10 cellular contexts compared by ENCODE assay signal in genomic region chr15:90915216-90915807, GRCh38. TPM values are rescaled to one million over a fixed set of nuclear protein-coding genes. Genes with fewer than 3 reads are reported as not detected.
DNase-seq lines count a peak whose midpoint lies in the region; ATAC-seq, FAIRE-seq and TF ChIP-seq lines count a peak whose summit lies in the region.
"Had no signal": no experiment of that assay in that cellular context is flagged by ENCODE, and none has a peak within 500 bp of the region (broad histone marks: within the 10 kb centered on the region; RNA-seq: fewer than 3 reads in every experiment).

No MANE protein-coding gene starts in this region.

- H3K9me3 Mint-ChIP-seq in neural progenitor cell (no peaks in the 10 kb centered on the region), type B pancreatic cell (no peaks in the 10 kb centered on the region)

- RAD21 ChIA-PET in GM12878 (lab: Charles Lee; ENCODE audit: unreplicated experiment), result no interaction called here

- H3K9me3 ChIP-seq in GM12878 (replicated peaks; ENCODE audit: control insufficient read depth, insufficient read depth, low read length) (no peaks in the 10 kb centered on the region), neural progenitor cell (ENCODE audit: low read depth) (no peaks in the 10 kb centered on the region)

- peaks cover 2% of the 10 kb centered on the region for H3K27me3 Mint-ChIP-seq in neural progenitor cell (ENCODE audit: insufficient read depth, low read depth)
- no peaks in the 10 kb centered on the region for H3K27me3 Mint-ChIP-seq in type B pancreatic cell

- SMC1A ChIA-PET in GM12878 (lab: Charles Lee; ENCODE audit: uncharacterized antibody, unreplicated experiment), result interaction anchor here (1.8 kb wide), 1 partner anchor 11 kb away, joined by 4 read pairs; no protein-coding TSS in a partner anchor

- H3K27me3 ChIP-seq in HL-60 (ENCODE audit: insufficient read depth, poor library complexity, severe bottlenecking) (no peaks in the 10 kb centered on the region), GM12878 (replicated peaks in 1 of 2; ENCODE audit: control insufficient read depth in 2 of 2, insufficient read depth in 2 of 2, low read length in 1 of 2) (no peaks in the 10 kb centered on the region), neural progenitor cell (no peaks in the 10 kb centered on the region)

- DNase-seq in HL-60 (ENCODE audit: low read depth in 1 of 2, low spot score in 1 of 2) (peak in 1 of 2 experiments; percentile 39), GM12878 (ENCODE audit: low read depth, low spot score) (no peak), neural progenitor cell (ENCODE audit: low spot score) (no peak), DMS153 treated with DMSO at 0.1 percent for 48 hours (lab: John Stamatoyannopoulos, UW; ENCODE audit: unreplicated experiment) (no peak), type B pancreatic cell (ENCODE audit: extremely low spot score, unreplicated experiment) (no peak)
- DNase-seq: NCI-H526, small intestine, SW 1271 had no signal

- POLR2A ChIA-PET in GM12878 (lab: Charles Lee), result interaction anchor here (0.6 kb wide), 1 partner anchor 12 kb away, joined by 5 read pairs; no protein-coding TSS in a partner anchor

- in situ Hi-C loops in GM12878 (cut with MboI), result no loop called here

- no peak for FAIRE-seq in GM12878 (lab: Jason Lieb, UNC)
- FAIRE-seq: D721Med, small intestine had no signal

- TF ChIP-seq CTCF in HL-60 (IDR thresholded peaks at IDR 0.05; ENCODE audit: insufficient read depth, low read length) (no peak), GM12878 (IDR thresholded peaks at IDR 0.05 in 2 of 3, conservative IDR thresholded peaks at IDR 0.05 in 1 of 3; ENCODE audit: control insufficient read depth in 2 of 3, extremely low read depth in 1 of 3, insufficient read depth in 1 of 3, low read depth in 3 of 3, low read length in 3 of 3) (no peak), neural progenitor cell (IDR thresholded peaks at IDR 0.05) (no peak), type B pancreatic cell (conservative IDR thresholded peaks at IDR 0.05) (no peak)

- ATAC-seq in GM12878, result no peak
- no peak for ATAC-seq in HG03196 (IDR thresholded peaks at IDR 0.05; ENCODE audit: unreplicated experiment)

- H3K36me3 Mint-ChIP-seq in neural progenitor cell (peaks cover 26% of the 10 kb centered on the region), type B pancreatic cell (peaks cover 12% of the 10 kb centered on the region)

- H3K79me2 ChIP-seq in GM12878 (ENCODE audit: control insufficient read depth, insufficient read depth, low read length) (no peaks in the 10 kb centered on the region), neural progenitor cell (ENCODE audit: low read depth) (no peaks in the 10 kb centered on the region)

- H3K4me1 Mint-ChIP-seq in neural progenitor cell (no peaks in the 10 kb centered on the region), type B pancreatic cell (ENCODE audit: unreplicated experiment) (no peaks in the 10 kb centered on the region)

- H3K9ac ChIP-seq in GM12878 (ENCODE audit: control insufficient read depth, insufficient read depth, low read length), result no peak overlapping the region
- H3K9ac ChIP-seq in neural progenitor cell, result no peak overlapping the region

- H3K4me3 Mint-ChIP-seq in neural progenitor cell (peak overlapping the region; percentile 15), type B pancreatic cell (no peak overlapping the region)

- CTCF ChIA-PET in GM12878 (lab: Yijun Ruan, JAX), result no interaction called here

- H3K27ac ChIP-seq in HL-60 (replicated peaks), result peak overlapping the region; percentile 90
- no peak overlapping the region for H3K27ac ChIP-seq in GM12878 (ENCODE audit: control insufficient read depth, insufficient read depth)
- no peak overlapping the region for H3K27ac ChIP-seq in neural progenitor cell

- H3K27ac Mint-ChIP-seq in neural progenitor cell, result no peak overlapping the region
- H3K27ac Mint-ChIP-seq in type B pancreatic cell, result no peak overlapping the region

- 62% methylated on average over 7 of the region's 7 CpGs for WGBS in GM12878 (ENCODE audit: insufficient coverage, insufficient replicate concordance, low lambda C conversion rate, missing lambda C conversion rate)

- TF ChIP-seq POLR2A in GM12878 (IDR thresholded peaks at IDR 0.05; ENCODE audit: low read depth, low read length), result no peak

- intact Hi-C loops in GM12878 (cut with micrococcal nuclease; ENCODE audit: unreplicated experiment), result no loop called here

- no peak for TF ChIP-seq EP300 in GM12878 (IDR thresholded peaks at IDR 0.05; ENCODE audit: borderline replicate concordance in 1 of 2, control insufficient read depth in 1 of 2, low read depth in 2 of 2, low read length in 2 of 2)

- H3K4me1 ChIP-seq in GM12878 (ENCODE audit: control insufficient read depth, insufficient read depth, low read length) (no peaks in the 10 kb centered on the region), neural progenitor cell (no peaks in the 10 kb centered on the region)

- no TSS peak for BruUV-seq in GM12878 (replicated peaks; lab: Mats Ljungman, UMichigan)

- H3K36me3 ChIP-seq in GM12878 (ENCODE audit: control insufficient read depth in 2 of 2, insufficient read depth in 2 of 2, low read length in 1 of 2), result peaks cover 29 to 57% of the 10 kb centered on the region in 2 experiments
- H3K36me3 ChIP-seq in neural progenitor cell, result no peaks in the 10 kb centered on the region

- H4K20me1 ChIP-seq in GM12878 (ENCODE audit: control insufficient read depth, insufficient read depth), result no peaks in the 10 kb centered on the region
- H4K20me1 ChIP-seq in neural progenitor cell (ENCODE audit: low read depth), result no peaks in the 10 kb centered on the region

- H2AFZ ChIP-seq in GM12878 (ENCODE audit: control insufficient read depth, low read depth, low read length) (no peak overlapping the region), neural progenitor cell (replicated peaks) (no peak overlapping the region)

- no peak for TF ChIP-seq RAD21 in GM12878 (IDR thresholded peaks at IDR 0.05; ENCODE audit: insufficient read depth, low read depth, low read length)

- H3K4me3 ChIP-seq in HL-60 (replicated peaks; ENCODE audit: insufficient read depth, low read length) (no peak overlapping the region; the same call in 1 of the 2 replicates), GM12878 (no peak overlapping the region), neural progenitor cell (no peak overlapping the region)

- H3K4me2 ChIP-seq in GM12878 (ENCODE audit: control insufficient read depth, insufficient read depth) (no peak overlapping the region), neural progenitor cell (no peak overlapping the region)

- H3F3A ChIP-seq in neural progenitor cell (ENCODE audit: low read depth), result no peaks in the 10 kb centered on the region

RNA-seq across cellular contexts. Expression of gene MAN2A2, which starts 12.2 kb away (rescaled TPM):
- 183 and 231 TPM in 2 replicates for total RNA-seq in GM12878 (2013; cell fraction: nucleolus; rRNA removed)
- total RNA-seq in GM12878 (2014; rRNA removed), result 25.4 and 29.5 TPM in 2 replicates
- 16.6 and 18.0 TPM in 2 replicates for total RNA-seq in GM12878 (2014; rRNA removed; fragmentation: Illumina TruSeq; extraction: Trizol)
- total RNA-seq in GM12878 (2021), result 62.4 and 79.4 TPM in 2 replicates
- 21.4 TPM for polyA plus RNA-seq in GM12878 (2011; ENCODE audit: low read depth)
- 19.4 and 38.9 TPM in 2 replicates for polyA plus RNA-seq in GM12878 (2011; rRNA removed)
- polyA plus RNA-seq in GM12878 (2011; cell fraction: cytosol; rRNA removed), result 46.4 and 74.6 TPM in 2 replicates
- polyA plus RNA-seq in GM12878 (2011; cell fraction: nucleus; rRNA removed), result 937 and 972 TPM in 2 replicates
- 39.6 and 54.1 TPM in 2 replicates for polyA plus RNA-seq in GM12878 (2012)
- 26.9 and 47.8 TPM in 2 replicates for polyA plus RNA-seq in GM12878 (2014; fragmentation: Illumina TruSeq; extraction: Trizol)
- 1 to 10 TPM; 4.2 to 4.4 TPM for polyA plus RNA-seq in GM12878 (2014; fragmentation: Nextera tagmentation; extraction: Ambion mirVana)
- 66.4 and 71.1 TPM in 2 replicates for polyA plus RNA-seq in GM12878 (2014; rRNA removed)
- polyA plus RNA-seq in GM12878 (2016; fragmentation: Nextera tagmentation; extraction: Ambion mirVana), result 10 to 100 TPM; 13.7 to 16.8 TPM
- 36.3 and 44.3 TPM in 2 replicates for polyA minus RNA-seq in GM12878 (2011; rRNA and poly(A)+ RNA removed)
- polyA minus RNA-seq in GM12878 (2011; cell fraction: cytosol; rRNA and poly(A)+ RNA removed), result 8.0 and 15.0 TPM in 2 replicates
- polyA minus RNA-seq in GM12878 (2011; cell fraction: nucleus; rRNA and poly(A)+ RNA removed), result 124 and 200 TPM in 2 replicates
- 7.0 and 15.3 TPM in 2 replicates for total RNA-seq in neural progenitor cell (ENCODE audit: low replicate concordance)
- 43.0 and 60.2 TPM in 2 replicates for total RNA-seq in type B pancreatic cell (ENCODE audit: low replicate concordance)

RNA-seq across cellular contexts. Expression of gene HDDC3, which starts 17.0 kb away (rescaled TPM):
- total RNA-seq in GM12878 (2013; cell fraction: nucleolus; rRNA removed), result 34.1 and 48.7 TPM in 2 replicates
- total RNA-seq in GM12878 (2014; rRNA removed), result 25.7 and 27.7 TPM in 2 replicates
- total RNA-seq in GM12878 (2014; rRNA removed; fragmentation: Illumina TruSeq; extraction: Trizol), result 19.9 and 21.0 TPM in 2 replicates
- total RNA-seq in GM12878 (2021), result 20.3 and 24.6 TPM in 2 replicates
- polyA plus RNA-seq in GM12878 (2011; ENCODE audit: low read depth), result 8.8 TPM
- 15.2 and 19.3 TPM in 2 replicates for polyA plus RNA-seq in GM12878 (2011; rRNA removed)
- 24.1 and 26.6 TPM in 2 replicates for polyA plus RNA-seq in GM12878 (2011; cell fraction: cytosol; rRNA removed)
- polyA plus RNA-seq in GM12878 (2011; cell fraction: nucleus; rRNA removed), result 18.4 and 21.1 TPM in 2 replicates
- 11.5 and 16.8 TPM in 2 replicates for polyA plus RNA-seq in GM12878 (2012)
- 22.2 and 25.7 TPM in 2 replicates for polyA plus RNA-seq in GM12878 (2014; fragmentation: Illumina TruSeq; extraction: Trizol)
- 1 to 10 TPM; 5.6 to 9.0 TPM for polyA plus RNA-seq in GM12878 (2014; fragmentation: Nextera tagmentation; extraction: Ambion mirVana)
- 30.4 and 32.2 TPM in 2 replicates for polyA plus RNA-seq in GM12878 (2014; rRNA removed)
- 10 to 100 TPM; 35.9 to 39.5 TPM for polyA plus RNA-seq in GM12878 (2016; fragmentation: Nextera tagmentation; extraction: Ambion mirVana)
- polyA minus RNA-seq in GM12878 (2011; rRNA and poly(A)+ RNA removed), result 22.6 and 28.6 TPM in 2 replicates
- polyA minus RNA-seq in GM12878 (2011; cell fraction: cytosol; rRNA and poly(A)+ RNA removed), result 5.5 and 6.2 TPM in 2 replicates
- polyA minus RNA-seq in GM12878 (2011; cell fraction: nucleus; rRNA and poly(A)+ RNA removed), result 24.1 and 39.4 TPM in 2 replicates
- 20.4 and 21.8 TPM in 2 replicates for total RNA-seq in neural progenitor cell (ENCODE audit: low replicate concordance)
- total RNA-seq in type B pancreatic cell (ENCODE audit: low replicate concordance), result 16.8 and 18.9 TPM in 2 replicates

RNA-seq across cellular contexts. Expression of gene UNC45A, which starts 19.8 kb away (rescaled TPM):
- total RNA-seq in GM12878 (2013; cell fraction: nucleolus; rRNA removed), result 81.1 and 96.0 TPM in 2 replicates
- 31.6 and 40.4 TPM in 2 replicates for total RNA-seq in GM12878 (2014; rRNA removed)
- 21.3 TPM in 2 replicates for total RNA-seq in GM12878 (2014; rRNA removed; fragmentation: Illumina TruSeq; extraction: Trizol)
- 56.3 and 58.9 TPM in 2 replicates for total RNA-seq in GM12878 (2021)
- 23.7 TPM for polyA plus RNA-seq in GM12878 (2011; ENCODE audit: low read depth)
- polyA plus RNA-seq in GM12878 (2011; rRNA removed), result 24.2 and 40.5 TPM in 2 replicates
- 45.4 and 64.5 TPM in 2 replicates for polyA plus RNA-seq in GM12878 (2011; cell fraction: cytosol; rRNA removed)
- 188 and 193 TPM in 2 replicates for polyA plus RNA-seq in GM12878 (2011; cell fraction: nucleus; rRNA removed)
- polyA plus RNA-seq in GM12878 (2012), result 43.0 and 46.7 TPM in 2 replicates
- polyA plus RNA-seq in GM12878 (2014; fragmentation: Illumina TruSeq; extraction: Trizol), result 12.6 and 22.1 TPM in 2 replicates
- polyA plus RNA-seq in GM12878 (2014; fragmentation: Nextera tagmentation; extraction: Ambion mirVana), result 10 to 100 TPM; 10.3 to 19.8 TPM
- 44.5 and 48.8 TPM in 2 replicates for polyA plus RNA-seq in GM12878 (2014; rRNA removed)
- polyA plus RNA-seq in GM12878 (2016; fragmentation: Nextera tagmentation; extraction: Ambion mirVana), result 10 to 100 TPM; 56.6 to 57.8 TPM
- polyA minus RNA-seq in GM12878 (2011; rRNA and poly(A)+ RNA removed), result 53.8 and 78.0 TPM in 2 replicates
- polyA minus RNA-seq in GM12878 (2011; cell fraction: cytosol; rRNA and poly(A)+ RNA removed), result 17.4 and 27.0 TPM in 2 replicates
- 46.8 and 70.7 TPM in 2 replicates for polyA minus RNA-seq in GM12878 (2011; cell fraction: nucleus; rRNA and poly(A)+ RNA removed)
- total RNA-seq in neural progenitor cell (ENCODE audit: low replicate concordance), result 47.7 and 99.5 TPM in 2 replicates
- total RNA-seq in type B pancreatic cell (ENCODE audit: low replicate concordance), result 78.9 and 80.2 TPM in 2 replicates

RNA-seq across cellular contexts. Expression of gene FES, which starts 31.0 kb away (rescaled TPM):
- total RNA-seq in GM12878 (2013; cell fraction: nucleolus; rRNA removed), result 21.3 and 22.9 TPM in 2 replicates
- total RNA-seq in GM12878 (2014; rRNA removed), result 19.5 and 21.7 TPM in 2 replicates
- 6.1 and 7.0 TPM in 2 replicates for total RNA-seq in GM12878 (2014; rRNA removed; fragmentation: Illumina TruSeq; extraction: Trizol)
- total RNA-seq in GM12878 (2021), result 17.7 and 23.9 TPM in 2 replicates
- polyA plus RNA-seq in GM12878 (2011; ENCODE audit: low read depth), result 2.3 TPM
- 0.07 and 0.09 TPM in 2 replicates for polyA plus RNA-seq in GM12878 (2011; rRNA removed)
- polyA plus RNA-seq in GM12878 (2011; cell fraction: cytosol; rRNA removed), result 0.12 and 0.13 TPM in 2 replicates
- polyA plus RNA-seq in GM12878 (2011; cell fraction: nucleus; rRNA removed), result 0.28 and 0.34 TPM in 2 replicates
- 6.4 and 6.7 TPM in 2 replicates for polyA plus RNA-seq in GM12878 (2012)
- polyA plus RNA-seq in GM12878 (2014; fragmentation: Illumina TruSeq; extraction: Trizol), result 0.60 and 3.8 TPM in 2 replicates
- 1 to 10 TPM in 1 of 2 experiments, under 1 TPM in 1; 0.56 to 1.0 TPM for polyA plus RNA-seq in GM12878 (2014; fragmentation: Nextera tagmentation; extraction: Ambion mirVana)
- polyA plus RNA-seq in GM12878 (2014; rRNA removed), result 14.6 and 20.6 TPM in 2 replicates
- polyA plus RNA-seq in GM12878 (2016; fragmentation: Nextera tagmentation; extraction: Ambion mirVana), result 10 to 100 TPM; 12.7 to 16.1 TPM
- polyA minus RNA-seq in GM12878 (2011; rRNA and poly(A)+ RNA removed), result 0.10 TPM in 1 of 2 replicates, not detected in the other
- polyA minus RNA-seq in GM12878 (2011; cell fraction: cytosol; rRNA and poly(A)+ RNA removed), result 0.83 TPM in 1 of 2 replicates, not detected in the other
- polyA minus RNA-seq in GM12878 (2011; cell fraction: nucleus; rRNA and poly(A)+ RNA removed), result 0.73 and 0.96 TPM in 2 replicates
- total RNA-seq in neural progenitor cell (ENCODE audit: low replicate concordance), result 11.7 and 14.1 TPM in 2 replicates
- 3.1 TPM in 2 replicates for total RNA-seq in type B pancreatic cell (ENCODE audit: low replicate concordance)

RNA-seq across cellular contexts. Expression of gene RCCD1, which starts 39.4 kb away (rescaled TPM):
- total RNA-seq in GM12878 (2013; cell fraction: nucleolus; rRNA removed), result 79.1 and 84.8 TPM in 2 replicates
- total RNA-seq in GM12878 (2014; rRNA removed) (19.5 and 19.7 TPM in 2 replicates), GM12878 (2014; rRNA removed; fragmentation: Illumina TruSeq; extraction: Trizol) (10.0 and 10.6 TPM in 2 replicates), GM12878 (2021) (23.5 and 25.6 TPM in 2 replicates), neural progenitor cell (ENCODE audit: low replicate concordance) (19.7 and 27.6 TPM in 2 replicates), type B pancreatic cell (ENCODE audit: low replicate concordance) (14.0 and 20.3 TPM in 2 replicates)
- polyA plus RNA-seq in GM12878 (2011; ENCODE audit: low read depth), result 8.6 TPM
- polyA plus RNA-seq in GM12878 (2011; rRNA removed) (19.1 and 22.1 TPM in 2 replicates), GM12878 (2014; fragmentation: Illumina TruSeq; extraction: Trizol) (10.7 and 11.5 TPM in 2 replicates), GM12878 (2014; fragmentation: Nextera tagmentation; extraction: Ambion mirVana) (1 to 10 TPM; 5.2 to 8.0 TPM), GM12878 (2014; rRNA removed) (27.3 and 27.4 TPM in 2 replicates), GM12878 (2016; fragmentation: Nextera tagmentation; extraction: Ambion mirVana) (10 to 100 TPM; 29.5 to 30.4 TPM)
- polyA plus RNA-seq in GM12878 (2011; cell fraction: cytosol; rRNA removed), result 13.5 and 18.1 TPM in 2 replicates
- polyA plus RNA-seq in GM12878 (2011; cell fraction: nucleus; rRNA removed), result 121 and 130 TPM in 2 replicates
- polyA plus RNA-seq in GM12878 (2012), result 15.9 and 16.7 TPM in 2 replicates
- 11.0 and 13.1 TPM in 2 replicates for polyA minus RNA-seq in GM12878 (2011; rRNA and poly(A)+ RNA removed)
- polyA minus RNA-seq in GM12878 (2011; cell fraction: cytosol; rRNA and poly(A)+ RNA removed), result 4.5 and 7.6 TPM in 2 replicates
- polyA minus RNA-seq in GM12878 (2011; cell fraction: nucleus; rRNA and poly(A)+ RNA removed), result 18.5 and 31.2 TPM in 2 replicates
